11 cellular contexts compared by ENCODE assay signal in genomic region chr1:225816643-225817538, GRCh38. TPM values are rescaled to one million over a fixed set of nuclear protein-coding genes. Genes with fewer than 3 reads are reported as not detected.
DNase-seq lines count a peak whose midpoint lies in the region; ATAC-seq and TF ChIP-seq lines count a peak whose summit lies in the region.
"Had no signal": no experiment of that assay in that cellular context is flagged by ENCODE, and none has a peak within 500 bp of the region (broad histone marks: within the 10 kb centered on the region; RNA-seq: fewer than 3 reads in every experiment).

No MANE protein-coding gene starts in this region.

- no peaks in the 10 kb centered on the region for H3K36me3 Mint-ChIP-seq in CD8-positive, alpha-beta memory T cell

- no peaks in the 10 kb centered on the region for H3K9me3 Mint-ChIP-seq in CD8-positive, alpha-beta memory T cell
- H3K9me3 Mint-ChIP-seq: immature natural killer cell had no signal

- H3K4me3 ChIP-seq in CD8-positive, alpha-beta memory T cell (ENCODE audit: low read length), result no peak overlapping the region
- peak overlapping the region in 1 of 2 donors; percentile 1 for H3K4me3 ChIP-seq in right atrium auricular region

- H3K27ac ChIP-seq in CD8-positive, alpha-beta memory T cell (ENCODE audit: low read depth, low read length), result peak overlapping the region; percentile 4
- peak overlapping the region; percentile 84 to 85 for H3K27ac ChIP-seq in right atrium auricular region

- no peaks in the 10 kb centered on the region for H3K9me3 ChIP-seq in CD8-positive, alpha-beta memory T cell (ENCODE audit: low read length)
- H3K9me3 ChIP-seq in right atrium auricular region, result no peaks in the 10 kb centered on the region
- H3K9me3 ChIP-seq: Caco-2 had no signal

- CTCF ChIA-PET in CD8-positive, alpha-beta memory T cell (lab: Charles Lee), result interaction anchor here (1.6 kb wide), 1 partner anchor 39 kb away, joined by 5 read pairs; the partner anchor contains the start of gene SRP9

- ATAC-seq in GM21423 (IDR thresholded peaks at IDR 0.05; ENCODE audit: unreplicated experiment) (no peak), GM18870 (IDR thresholded peaks at IDR 0.05; ENCODE audit: unreplicated experiment) (no peak)

- POLR2A ChIA-PET in CD8-positive, alpha-beta memory T cell (lab: Charles Lee), result no interaction called here

- TF ChIP-seq CTCF in right atrium auricular region (IDR thresholded peaks at IDR 0.05), result no peak

- no peaks in the 10 kb centered on the region for H3K4me1 ChIP-seq in CD8-positive, alpha-beta memory T cell (ENCODE audit: insufficient read depth, low read length)
- H3K4me1 ChIP-seq in right atrium auricular region, result peaks cover 0 to 82% of the 10 kb centered on the region in 2 donors

- H3K27me3 Mint-ChIP-seq in CD8-positive, alpha-beta memory T cell, result no peaks in the 10 kb centered on the region

- no peaks in the 10 kb centered on the region for H3K36me3 ChIP-seq in CD8-positive, alpha-beta memory T cell (ENCODE audit: insufficient read depth, low read length)
- no peaks in the 10 kb centered on the region for H3K36me3 ChIP-seq in right atrium auricular region

- H3K27me3 ChIP-seq in CD8-positive, alpha-beta memory T cell (ENCODE audit: insufficient read depth, low read length, poor library complexity, severe bottlenecking), result no peaks in the 10 kb centered on the region
- no peaks in the 10 kb centered on the region for H3K27me3 ChIP-seq in right atrium auricular region

- H3K4me1 Mint-ChIP-seq in CD8-positive, alpha-beta memory T cell, result no peaks in the 10 kb centered on the region
- H3K4me1 Mint-ChIP-seq: immature natural killer cell had no signal

- no peak overlapping the region for H3K27ac Mint-ChIP-seq in CD8-positive, alpha-beta memory T cell
- H3K27ac Mint-ChIP-seq: immature natural killer cell had no signal

- DNase-seq in CD8-positive, alpha-beta memory T cell, result no peak
- peak; percentile 48 for DNase-seq in astrocyte of the hippocampus (ENCODE audit: low read depth, low spot score)
- DNase-seq in right atrium auricular region (ENCODE audit: low spot score), result peak; percentile 77
- DNase-seq in putamen (ENCODE audit: low spot score), result peak; percentile 50
- no peak for DNase-seq in 8988T
- DNase-seq in activated effector memory CD4-positive, alpha-beta T cell treated with Interleukin-2 at 50 U/mL for 16 hours, result no peak
- DNase-seq: Caco-2, immature natural killer cell, SIG-M5 had no signal

- H3K4me3 Mint-ChIP-seq in CD8-positive, alpha-beta memory T cell, result no peak overlapping the region
- H3K4me3 Mint-ChIP-seq: immature natural killer cell had no signal

RNA-seq across cellular contexts. Expression of gene EPHX1, which starts 7.0 kb away (rescaled TPM):
- total RNA-seq in CD8-positive, alpha-beta memory T cell, result 1 to 10 TPM; 2.2 to 3.0 TPM
- polyA plus RNA-seq in CD8-positive, alpha-beta memory T cell, result 1.8 TPM
- 10 to 100 TPM; 57.7 to 66.0 TPM for total RNA-seq in right atrium auricular region

RNA-seq across cellular contexts. Expression of gene SRP9, which starts 39.3 kb away (rescaled TPM):
- 100 to 1,000 TPM; 339 TPM for total RNA-seq in CD8-positive, alpha-beta memory T cell
- polyA plus RNA-seq in CD8-positive, alpha-beta memory T cell, result 293 TPM
- 100 to 1,000 TPM; 143 to 216 TPM for total RNA-seq in right atrium auricular region

Comparison
In these comparisons a context has a peak if more than half of its experiments do, and no peak if none do; other contexts are left out.
1. DNase-seq: peak in astrocyte of the hippocampus (single experiment), right atrium auricular region (single experiment) and putamen (single experiment); none in CD8-positive, alpha-beta memory T cell (0 of 5), 8988T (single experiment) and activated effector memory CD4-positive, alpha-beta T cell treated with Interleukin-2 at 50 U/mL for 16 hours (single experiment).
2. RNA of gene EPHX1, which starts 7.0 kb away (total RNA-seq): 57.7 to 66.0 TPM in right atrium auricular region; 2.2 to 3.0 TPM in CD8-positive, alpha-beta memory T cell; every median in the first group is over 10 times any median in the second.